8 cellular contexts compared by ENCODE assay signal in genomic region chr6:133863228-133863627, GRCh38.
"Had no signal": no experiment of that assay in that cellular context is flagged by ENCODE, and none has a peak within 500 bp of the region (broad histone marks: within the 10 kb centered on the region; RNA-seq: fewer than 3 reads in every experiment).

No MANE protein-coding gene starts in this region.

- H3K9me3 ChIP-seq: HAP-1 had no signal

- H3K36me3 ChIP-seq: HAP-1 had no signal

- H3K4me1 ChIP-seq: HAP-1 had no signal

- DNase-seq: GM23248, GOT3, H7, H9, HCEC 1CT, HFFc6 had no signal

- H3K4me3 ChIP-seq: GM23248, GM23338, HAP-1 had no signal

- H3K9ac ChIP-seq: GM23248 had no signal

- H3K27ac ChIP-seq: GM23248 had no signal
